ENCODE assay signal across 14 cellular contexts in genomic region chr6:26141378-26141901, GRCh38. TPM values are rescaled to one million over a fixed set of nuclear protein-coding genes. Genes with fewer than 3 reads are reported as not detected.
DNase-seq lines count a peak whose midpoint lies in the region; ATAC-seq and TF ChIP-seq lines count a peak whose summit lies in the region.
"Had no signal": no experiment of that assay in that cellular context is flagged by ENCODE, and none has a peak within 500 bp of the region (broad histone marks: within the 10 kb centered on the region; RNA-seq: fewer than 3 reads in every experiment).

No MANE protein-coding gene starts in this region.

- intact Hi-C loops in breast epithelium (cut with DNase I; ENCODE audit: low total_unique reads) (no loop called here), MCF 10A (cut with micrococcal nuclease) (no loop called here), thyroid gland (cut with DNase I) (no loop called here)

- TF ChIP-seq CTCF in breast epithelium (IDR thresholded peaks at IDR 0.05) (no peak), MCF 10A (IDR thresholded peaks at IDR 0.05; ENCODE audit: unreplicated experiment) (no peak), thyroid gland (IDR thresholded peaks at IDR 0.05) (no peak)

- no peak overlapping the region for H2BK15ac ChIP-seq in mesendoderm (replicated peaks; ENCODE audit: low read depth)

- H3K4me3 ChIP-seq in breast epithelium (no peak overlapping the region), mesendoderm (ENCODE audit: low read length) (no peak overlapping the region), thyroid gland (replicated peaks in 1 of 3) (no peak overlapping the region)
- H3K4me3 ChIP-seq: HAP-1, tibial nerve had no signal

- CTCF ChIA-PET in MCF 10A (lab: Yijun Ruan, JAX), result no interaction called here

- H2BK5ac ChIP-seq in mesendoderm (ENCODE audit: low read length), result no peak overlapping the region

- H3K79me2 ChIP-seq in mesendoderm (ENCODE audit: control insufficient read depth, insufficient read depth, low read length), result no peaks in the 10 kb centered on the region

- no peak overlapping the region for H3K4ac ChIP-seq in mesendoderm (ENCODE audit: low read depth, low read length)

- H3K4me1 ChIP-seq in breast epithelium, result no peaks in the 10 kb centered on the region
- no peaks in the 10 kb centered on the region for H3K4me1 ChIP-seq in mesendoderm (ENCODE audit: control insufficient read depth, low read depth, low read length)
- H3K4me1 ChIP-seq in thyroid gland, result peaks cover 29 to 31% of the 10 kb centered on the region in 2 donors
- H3K4me1 ChIP-seq: HAP-1, tibial nerve had no signal

- no peak overlapping the region for H3K27ac Mint-ChIP-seq in MCF 10A (ENCODE audit: low read depth, unreplicated experiment)
- H3K27ac Mint-ChIP-seq: activated CD4-positive, alpha-beta memory T cell treated with anti-CD3 and anti-CD28 coated beads for 36 hours; activated T-helper 17 cell treated with anti-CD3 and anti-CD28 coated beads, Interleukin-2, amount 50 U/mL, for 72 hours had no signal

- H3K9me3 ChIP-seq in breast epithelium (no peaks in the 10 kb centered on the region), thyroid gland (no peaks in the 10 kb centered on the region)
- H3K9me3 ChIP-seq: HAP-1, tibial nerve had no signal

- H2BK120ac ChIP-seq in mesendoderm (ENCODE audit: low read depth, low read length), result no peak overlapping the region

- H4K8ac ChIP-seq in mesendoderm (ENCODE audit: low read depth, low read length), result no peak overlapping the region

- peaks cover 61% of the 10 kb centered on the region for H3K36me3 Mint-ChIP-seq in MCF 10A (ENCODE audit: insufficient read depth, unreplicated experiment)

- no peaks in the 10 kb centered on the region for H3K27me3 Mint-ChIP-seq in MCF 10A (ENCODE audit: insufficient read depth, unreplicated experiment)
- H3K27me3 Mint-ChIP-seq: activated CD4-positive, alpha-beta memory T cell treated with anti-CD3 and anti-CD28 coated beads for 36 hours; activated T-helper 17 cell treated with anti-CD3 and anti-CD28 coated beads, Interleukin-2, amount 50 U/mL, for 72 hours had no signal

- H3K23ac ChIP-seq in mesendoderm (ENCODE audit: low read length), result no peak overlapping the region

- no peak overlapping the region for H3K4me3 Mint-ChIP-seq in MCF 10A (ENCODE audit: unreplicated experiment)
- H3K4me3 Mint-ChIP-seq: activated CD4-positive, alpha-beta memory T cell treated with anti-CD3 and anti-CD28 coated beads for 36 hours; activated T-helper 17 cell treated with anti-CD3 and anti-CD28 coated beads, Interleukin-2, amount 50 U/mL, for 72 hours; nephron progenitor cell had no signal

- H2AK5ac ChIP-seq in mesendoderm (ENCODE audit: low read length), result no peak overlapping the region

- no peaks in the 10 kb centered on the region for H3K79me1 ChIP-seq in mesendoderm (ENCODE audit: low read length)

- H3K27ac ChIP-seq in breast epithelium (peak overlapping the region; percentile 32 to 56), cingulate gyrus (ENCODE audit: low read depth, low read length) (peak overlapping the region; percentile 88), mesendoderm (ENCODE audit: low read depth, low read length) (no peak overlapping the region), thyroid gland (peak overlapping the region; percentile 86 to 92 (median 90))

- H3K9ac ChIP-seq in mesendoderm (ENCODE audit: low read length), result no peak overlapping the region

- BruUV-seq in MCF 10A (replicated peaks; lab: Mats Ljungman, UMichigan), result no TSS peak

- no peaks in the 10 kb centered on the region for H3K27me3 ChIP-seq in breast epithelium
- no peaks in the 10 kb centered on the region for H3K27me3 ChIP-seq in mesendoderm (ENCODE audit: insufficient read depth, low read length, poor library complexity)
- no peaks in the 10 kb centered on the region for H3K27me3 ChIP-seq in thyroid gland
- H3K27me3 ChIP-seq: tibial nerve had no signal

- no peak overlapping the region for H3K18ac ChIP-seq in mesendoderm (ENCODE audit: low read length)

- TF ChIP-seq POLR2A in breast epithelium (IDR thresholded peaks at IDR 0.05) (no peak), thyroid gland (IDR thresholded peaks at IDR 0.05) (no peak)

- H3K36me3 ChIP-seq in breast epithelium (peaks cover 7% of the 10 kb centered on the region), mesendoderm (ENCODE audit: control insufficient read depth, insufficient read depth, low read length) (no peaks in the 10 kb centered on the region), thyroid gland (peaks cover 0 to 5% of the 10 kb centered on the region in 2 donors)
- H3K36me3 ChIP-seq: HAP-1 had no signal

- no peak overlapping the region for H4K5ac ChIP-seq in mesendoderm (ENCODE audit: low read length)

- H3K56ac ChIP-seq in mesendoderm (ENCODE audit: low read length), result no peak overlapping the region

- WGBS in mesendoderm (ENCODE audit: extremely low coverage, insufficient coverage, low lambda C conversion rate), result no CpG with 5 or more reads among the region's 4 CpGs
- WGBS in thyroid gland, 2 donors, result 64 to 66% methylated on average over 4 of the region's 4 CpGs

- POLR2A ChIA-PET in MCF 10A (lab: Yijun Ruan, JAX), result interaction anchor here (0.8 to 3.3 kb wide), 7 partner anchors 10 to 31 kb away, joined by 4 to 24 read pairs (median 6); a partner anchor contains a TSS

- H3K4me2 ChIP-seq in mesendoderm (ENCODE audit: low read length), result no peak overlapping the region

- no peak for ATAC-seq in HG02973 (IDR thresholded peaks at IDR 0.05; ENCODE audit: unreplicated experiment)
- ATAC-seq: activated T-helper 17 cell treated with anti-CD3 and anti-CD28 coated beads, Interleukin-2, amount 50 U/mL, for 72 hours had no signal

- H3K9me3 Mint-ChIP-seq in MCF 10A (ENCODE audit: unreplicated experiment), result no peaks in the 10 kb centered on the region
- H3K9me3 Mint-ChIP-seq: activated CD4-positive, alpha-beta memory T cell treated with anti-CD3 and anti-CD28 coated beads for 36 hours; activated T-helper 17 cell treated with anti-CD3 and anti-CD28 coated beads, Interleukin-2, amount 50 U/mL, for 72 hours had no signal

- H3K4me1 Mint-ChIP-seq in MCF 10A (ENCODE audit: insufficient read depth, unreplicated experiment), result peaks cover 9% of the 10 kb centered on the region
- H3K4me1 Mint-ChIP-seq: activated T-helper 17 cell treated with anti-CD3 and anti-CD28 coated beads, Interleukin-2, amount 50 U/mL, for 72 hours had no signal

- no peak for DNase-seq in breast epithelium (ENCODE audit: low spot score in 2 of 2)
- DNase-seq in MCF 10A (ENCODE audit: unreplicated experiment), result no peak
- DNase-seq in mesendoderm, result peak; percentile 57
- DNase-seq in thyroid gland, result peak; percentile 41 to 64
- no peak for DNase-seq in DMS53 treated with DMSO at 0.1 percent for 48 hours (lab: John Stamatoyannopoulos, UW; ENCODE audit: unreplicated experiment)
- DNase-seq in UCSD-AML1 (lab: John Stamatoyannopoulos, UW; ENCODE audit: unreplicated experiment), result no peak
- DNase-seq: activated CD4-positive, alpha-beta memory T cell treated with anti-CD3 and anti-CD28 coated beads for 36 hours; NCI-H446 treated with DMSO at 0.1 percent for 48 hours; nephron progenitor cell had no signal

RNA-seq across cellular contexts. Expression of gene HFE, which starts 54.2 kb away (rescaled TPM):
- total RNA-seq in breast epithelium, result 1 to 10 TPM; 5.6 to 9.4 (median 8.6) TPM
- 2.8 and 5.2 TPM in 2 replicates for total RNA-seq in MCF 10A (2022)
- 0.28 TPM for polyA plus RNA-seq in mesendoderm (2013, experiment 1 of 2)
- 0.41 TPM for polyA plus RNA-seq in mesendoderm (2013, experiment 2 of 2)
- total RNA-seq in thyroid gland, result 1 to 10 TPM; 7.5 to 9.8 (median 8.3) TPM

Comparison
In these comparisons a context has a peak if more than half of its experiments do, and no peak if none do; other contexts are left out.
1. DNase-seq: peak in mesendoderm (single experiment) and thyroid gland (2 of 2); none in breast epithelium (0 of 2), MCF 10A (single experiment), DMS53 treated with DMSO at 0.1 percent for 48 hours (single experiment) and UCSD-AML1 (single experiment).